In the genomic region with DNA sequence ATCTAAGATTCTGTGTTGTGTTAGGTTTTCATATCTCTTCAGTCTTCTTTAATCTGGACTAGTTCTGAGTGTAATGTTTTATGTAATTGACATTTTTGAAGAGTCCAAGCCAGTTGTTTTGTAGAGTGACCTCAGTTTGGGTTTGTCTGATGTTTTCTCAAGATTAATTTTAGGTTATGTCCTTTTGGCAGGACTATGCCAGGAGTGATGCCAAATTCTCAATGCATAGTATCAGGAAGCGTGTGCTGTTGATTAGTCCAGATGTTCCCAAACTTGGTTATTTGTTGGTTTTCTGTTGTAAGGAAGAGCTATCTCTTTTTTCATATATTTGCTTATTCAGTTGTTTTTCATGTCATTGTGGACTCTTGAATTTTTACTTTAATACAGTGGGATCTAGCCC, we compare ENCODE assay signal across 27 cellular contexts. TPM values are rescaled to one million over a fixed set of nuclear protein-coding genes. Genes with fewer than 3 reads are reported as not detected.
DNase-seq lines count a peak whose midpoint lies in the region; ATAC-seq and TF ChIP-seq lines count a peak whose summit lies in the region.
"Had no signal": no experiment of that assay in that cellular context is flagged by ENCODE, and none has a peak within 500 bp of the region (broad histone marks: within the 10 kb centered on the region; RNA-seq: fewer than 3 reads in every experiment).

No MANE protein-coding gene starts in this region.

- no peaks in the 10 kb centered on the region for H4K20me1 ChIP-seq in IMR-90 (ENCODE audit: insufficient read depth, low read length)
- H4K20me1 ChIP-seq: BLaER1 had no signal

- H3K79me1 ChIP-seq in IMR-90 (ENCODE audit: low read depth in 1 of 2, low read length in 2 of 2): peaks cover 19 to 22% of the 10 kb centered on the region in 2 experiments

- H3K56ac ChIP-seq in IMR-90 (ENCODE audit: extremely low read depth, insufficient read depth, low read length): no peak overlapping the region

- no peak overlapping the region for H2AK9ac ChIP-seq in IMR-90 (replicated peaks; ENCODE audit: low read depth, low read length, poor library complexity)

- BruUV-seq in IMR-90 (replicated peaks; lab: Mats Ljungman, UMichigan): no TSS peak

- H3K4me3 Mint-ChIP-seq in chondrocyte (ENCODE audit: unreplicated experiment): no peak overlapping the region
- H3K4me3 Mint-ChIP-seq: CD4-positive, alpha-beta T cell; H9 had no signal

- POLR2A ChIA-PET in IMR-90 (lab: Charles Lee; ENCODE audit: unreplicated experiment): no interaction called here

- no peak overlapping the region for H2BK15ac ChIP-seq in IMR-90 (ENCODE audit: low read depth, low read length)

- WGBS in IMR-90 (ENCODE audit: extremely low coverage in 2 of 2, insufficient read length in 1 of 2), 2 experiments: no CpG with 5 or more reads among the region's 1 CpG

- no peak for TF ChIP-seq CTCF in AG10803 (conservative IDR thresholded peaks at IDR 0.05; ENCODE audit: low read length)
- TF ChIP-seq CTCF in IMR-90 (conservative IDR thresholded peaks at IDR 0.05; ENCODE audit: low read depth, low read length): no peak
- TF ChIP-seq CTCF in chondrocyte (IDR thresholded peaks at IDR 0.05): no peak
- TF ChIP-seq CTCF in fibroblast of mammary gland (conservative IDR thresholded peaks at IDR 0.05; ENCODE audit: control insufficient read depth, insufficient read depth, low read depth, low read length): no peak

- no peaks in the 10 kb centered on the region for H3K27me3 Mint-ChIP-seq in chondrocyte (ENCODE audit: low read depth)
- H3K27me3 Mint-ChIP-seq: CD4-positive, alpha-beta T cell had no signal

- no peak for TF ChIP-seq POLR2A in IMR-90 (IDR thresholded peaks at IDR 0.05; ENCODE audit: low read depth, low read length)

- ATAC-seq in IMR-90 (ENCODE audit: low read depth) (no peak), HG03469 (IDR thresholded peaks at IDR 0.05; ENCODE audit: unreplicated experiment) (no peak), HG02884 (IDR thresholded peaks at IDR 0.05; ENCODE audit: unreplicated experiment) (no peak), HG03175 (IDR thresholded peaks at IDR 0.05; ENCODE audit: unreplicated experiment) (no peak)
- ATAC-seq: HepG2, SK-N-SH treated with all-trans-retinoic acid at 6 μM for 48 hours had no signal

- intact Hi-C loops in IMR-90 (cut with micrococcal nuclease): no loop called here

- H3K9me3 Mint-ChIP-seq in chondrocyte (ENCODE audit: low read depth): no peaks in the 10 kb centered on the region
- H3K9me3 Mint-ChIP-seq: CD4-positive, alpha-beta T cell; H9 had no signal

- H3K4me1 ChIP-seq in IMR-90 (ENCODE audit: control insufficient read depth, insufficient read depth, low read length): peaks cover 8% of the 10 kb centered on the region
- H3K4me1 ChIP-seq: BLaER1 had no signal

- DNase-seq in AG10803 (ENCODE audit: low read depth) (peak; percentile 56), IMR-90 (no peak), chondrocyte (ENCODE audit: low spot score) (no peak), fibroblast of mammary gland (ENCODE audit: low read depth) (peak; percentile 66), NCI-H748 treated with DMSO at 0.1 percent for 48 hours (lab: John Stamatoyannopoulos, UW) (no peak)
- DNase-seq: CD4-positive, alpha-beta T cell; COR-L47; DMS 273 treated with DMSO at 0.1 percent for 48 hours; DND-41; GM23248; H9; KG1; MV-4-11; NCI-H1105 treated with DMSO at 0.1 percent for 48 hours; NCI-H2029 treated with DMSO at 0.1 percent for 48 hours; NCI-H226; NCI-H510A treated with DMSO at 0.1 percent for 48 hours; NCI-H774; NK-92 treated with Interleukin-12 subunit alpha and Interleukin-12 subunit beta, amount 100 ng/mL, for 24 hours had no signal

- H3K36me3 Mint-ChIP-seq in chondrocyte (ENCODE audit: low read depth): peaks cover 50% of the 10 kb centered on the region

- H3K4me3 ChIP-seq in AG10803 (ENCODE audit: low read length) (no peak overlapping the region), IMR-90 (ENCODE audit: insufficient read depth, low read depth, low read length) (no peak overlapping the region), fibroblast of mammary gland (ENCODE audit: control insufficient read depth, low read depth, low read length) (no peak overlapping the region)
- H3K4me3 ChIP-seq: BLaER1, GM23248 had no signal

- no peak overlapping the region for H2BK20ac ChIP-seq in IMR-90 (ENCODE audit: low read depth, low read length)

- no peak overlapping the region for H2BK120ac ChIP-seq in IMR-90 (ENCODE audit: low read depth, low read length)

- H3K14ac ChIP-seq in IMR-90 (replicated peaks; ENCODE audit: low read depth, low read length): no peak overlapping the region

- in situ Hi-C loops in IMR-90 (cut with MboI; ENCODE audit: low sequenced_read_pairs): no loop called here

- H4K8ac ChIP-seq in IMR-90 (ENCODE audit: low read depth in 2 of 2, low read length in 2 of 2): no peak overlapping the region

- peaks cover 14% of the 10 kb centered on the region for H3K4me1 Mint-ChIP-seq in chondrocyte (ENCODE audit: low read depth)
- H3K4me1 Mint-ChIP-seq: H9 had no signal

- TF ChIP-seq RAD21 in IMR-90 (IDR thresholded peaks at IDR 0.05; ENCODE audit: low read length): no peak

- H3K18ac ChIP-seq in IMR-90 (ENCODE audit: low read depth, low read length): peak overlapping the region; percentile 40; the same call in 1 of the 2 replicates

- no peak overlapping the region for H3K4ac ChIP-seq in IMR-90 (ENCODE audit: low read depth, low read length)

- no peak overlapping the region for H3K23ac ChIP-seq in IMR-90 (ENCODE audit: low read depth, low read length)

- peak overlapping the region; percentile 5 for H2BK5ac ChIP-seq in IMR-90 (ENCODE audit: low read depth, low read length, poor library complexity, severe bottlenecking)

- no peaks in the 10 kb centered on the region for H3K9me3 ChIP-seq in IMR-90 (ENCODE audit: control insufficient read depth, insufficient read depth, low read length)
- H3K9me3 ChIP-seq: BLaER1 had no signal

- dilution Hi-C loops in IMR-90 (cut with HindIII; ENCODE audit: low sequenced_read_pairs, unreplicated experiment): no loop called here

- peaks cover 4% of the 10 kb centered on the region for H3K9me1 ChIP-seq in IMR-90 (ENCODE audit: insufficient read depth, low read length)

- peaks cover 27% of the 10 kb centered on the region for H3K36me3 ChIP-seq in IMR-90 (ENCODE audit: control insufficient read depth, insufficient read depth, low read length)

- H4K5ac ChIP-seq in IMR-90 (ENCODE audit: low read depth, low read length): peak overlapping the region; percentile 76; the same call in 1 of the 2 replicates

- no peaks in the 10 kb centered on the region for H3K27me3 ChIP-seq in IMR-90 (ENCODE audit: control insufficient read depth, insufficient read depth, low read length)
- H3K27me3 ChIP-seq: BLaER1 had no signal

- no peak overlapping the region for H2AFZ ChIP-seq in IMR-90 (replicated peaks; ENCODE audit: low read length, poor library complexity)
- H2AFZ ChIP-seq: GM23248 had no signal

- H3K27ac Mint-ChIP-seq in chondrocyte (ENCODE audit: unreplicated experiment): peak overlapping the region; percentile 2
- H3K27ac Mint-ChIP-seq: CD4-positive, alpha-beta T cell; H9 had no signal

- no peak overlapping the region for H3K9ac ChIP-seq in IMR-90 (ENCODE audit: low read depth, low read length)
- H3K9ac ChIP-seq: BLaER1, GM23248 had no signal

- no peak overlapping the region for H3K27ac ChIP-seq in IMR-90 (ENCODE audit: insufficient read depth, low read length)
- H3K27ac ChIP-seq: BLaER1, GM23248, HL-60, RWPE1 had no signal

- H3K4me2 ChIP-seq in IMR-90 (ENCODE audit: low read depth, low read length): no peak overlapping the region
- H3K4me2 ChIP-seq: BLaER1 had no signal

- no peak overlapping the region for H2AK5ac ChIP-seq in IMR-90 (ENCODE audit: low read depth, low read length)

- no peak overlapping the region for H4K91ac ChIP-seq in IMR-90 (ENCODE audit: insufficient read depth, low read depth, low read length)

- CTCF ChIA-PET in IMR-90 (lab: Yijun Ruan, JAX): interaction anchor here (0.7 kb wide), 1 partner anchor 15 kb away, joined by 3 read pairs; no protein-coding TSS in a partner anchor

TF ChIP-seq in IMR-90, 13 proteins besides CTCF, POLR2A, EP300 and RAD21:
- TF ChIP-seq SMC3 (IDR thresholded peaks at IDR 0.05; ENCODE audit: low read depth, low read length) (no peak), NFE2L2 (IDR thresholded peaks at IDR 0.05; ENCODE audit: low read depth, low read length) (no peak), MAFK (IDR thresholded peaks at IDR 0.05; ENCODE audit: low read depth, low read length) (no peak)

RNA-seq across cellular contexts. Expression of a gene that starts 32.6 kb away (rescaled TPM):
- total RNA-seq in IMR-90 (2012; rRNA removed) (95.0 and 103 TPM in 2 replicates), chondrocyte (67.8 to 80.2 TPM (median 73.1 TPM) in 3 replicates)
- 26.5 and 33.8 TPM in 2 replicates for polyA plus RNA-seq in IMR-90 (2012; rRNA removed)
- 5.9 and 6.4 TPM in 2 replicates for polyA plus RNA-seq in IMR-90 (2012; cell fraction: cytosol; rRNA removed)
- 5.1 and 23.1 TPM in 2 replicates for polyA plus RNA-seq in IMR-90 (2012; cell fraction: nucleus; rRNA removed; ENCODE audit: low replicate concordance)

Comparison
In these comparisons a context has a peak if more than half of its experiments do, and no peak if none do; other contexts are left out.
1. DNase-seq: peak in AG10803 (single experiment) and fibroblast of mammary gland (single experiment); none in IMR-90 (single experiment), chondrocyte (single experiment) and NCI-H748 treated with DMSO at 0.1 percent for 48 hours (single experiment).